14 cellular contexts compared by ENCODE assay signal in genomic region chr19:23800868-23801267, GRCh38.
"Had no signal": no experiment of that assay in that cellular context is flagged by ENCODE, and none has a peak within 500 bp of the region (broad histone marks: within the 10 kb centered on the region; RNA-seq: fewer than 3 reads in every experiment).

No MANE protein-coding gene starts in this region.

- ATAC-seq: heart left ventricle, left colon, psoas muscle, right lobe of liver, upper lobe of right lung had no signal

- H3K27ac ChIP-seq: adrenal gland, colonic mucosa, heart left ventricle, psoas muscle, right lobe of liver, upper lobe of right lung had no signal

- DNase-seq: activated CD8-positive, alpha-beta memory T cell treated with anti-CD3 and anti-CD28 coated beads for 24 hours; activated effector memory CD4-positive, alpha-beta T cell treated with anti-CD3 and anti-CD28 coated beads, Interleukin-2, amount 50 U/mL, for 16 hours; adrenal gland; colonic mucosa; foreskin melanocyte; heart left ventricle; left colon; occipital lobe; psoas muscle; right lobe of liver; stimulated activated naive CD4-positive, alpha-beta T cell treated with Interleukin-2 at 50 U/mL for 16 hours; upper lobe of right lung had no signal

- H3K27me3 ChIP-seq: adrenal gland, colonic mucosa, heart left ventricle, right lobe of liver, upper lobe of right lung had no signal

- H3K4me1 ChIP-seq: colonic mucosa, psoas muscle, right lobe of liver, upper lobe of right lung had no signal

- H3K4me3 ChIP-seq: adrenal gland, colonic mucosa, heart left ventricle, psoas muscle, right lobe of liver, upper lobe of right lung had no signal

- H3K36me3 ChIP-seq: adrenal gland, colonic mucosa, heart left ventricle, right lobe of liver, upper lobe of right lung had no signal

- H3K4me1 Mint-ChIP-seq: nephron had no signal

- H3K27ac Mint-ChIP-seq: nephron; T-helper 2 cell treated with Interferon-gamma antibody and Interleukin-4, amounts not matched to agents 5 μg/mL and 100 μg/mL, for 36 hours had no signal

- H3K9me3 ChIP-seq: adrenal gland, colonic mucosa, psoas muscle, right lobe of liver, upper lobe of right lung had no signal

- H3K4me3 Mint-ChIP-seq: nephron had no signal
